18 cellular contexts compared by ENCODE assay signal in genomic region chr17:744937-745336, GRCh38. TPM values are rescaled to one million over a fixed set of nuclear protein-coding genes. Genes with fewer than 3 reads are reported as not detected.
A peak's percentile ranks its signal among the peaks of the same experiment; 100 is the strongest.
DNase-seq lines count a peak whose midpoint lies in the region; ATAC-seq and TF ChIP-seq lines count a peak whose summit lies in the region.
"Had no signal": no experiment of that assay in that cellular context is flagged by ENCODE, and none has a peak within 500 bp of the region (broad histone marks: within the 10 kb centered on the region; RNA-seq: fewer than 3 reads in every experiment).

No MANE protein-coding gene starts in this region.

- TF ChIP-seq CTCF in HEK293 (tag by site-specific recombination; IDR thresholded peaks at IDR 0.05) (no peak), RWPE1 (conservative IDR thresholded peaks at IDR 0.05; ENCODE audit: low read depth) (no peak)

- no peak overlapping the region for H3K4me3 Mint-ChIP-seq in stimulated activated effector memory CD8-positive, alpha-beta T cell treated with anti-CD3 and anti-CD28 coated beads, Interleukin-12 subunit alpha, Interleukin-12 subunit beta, amount 100 ng/mL, for 72 hours
- H3K4me3 Mint-ChIP-seq: CD4-positive, CD25-positive, alpha-beta regulatory T cell; CD8-positive, alpha-beta memory T cell had no signal

- H3K36me3 ChIP-seq in HEK293 (ENCODE audit: control insufficient read depth in 2 of 2, insufficient read depth in 1 of 2, low read length in 2 of 2), result peaks cover 26 to 97% of the 10 kb centered on the region in 2 experiments

- no peak overlapping the region for H3K4me3 ChIP-seq in HEK293 (ENCODE audit: low read depth, low read length)

- ATAC-seq in left lobe of liver (peak; percentile 71), HG03108 (IDR thresholded peaks at IDR 0.05; ENCODE audit: unreplicated experiment) (no peak), HG02798 (IDR thresholded peaks at IDR 0.05; ENCODE audit: poor library complexity, unreplicated experiment) (no peak)
- no peak for ATAC-seq in stimulated activated effector memory CD8-positive, alpha-beta T cell treated with anti-CD3 and anti-CD28 coated beads, Interleukin-12 subunit alpha, Interleukin-12 subunit beta, amount 100 ng/mL, for 72 hours

- CTCF ChIA-PET in HEK293 (lab: Yijun Ruan, JAX) (no interaction called here), RWPE1 (lab: Yijun Ruan, JAX) (no interaction called here)

- H3K4me1 ChIP-seq in HEK293 (ENCODE audit: control insufficient read depth, insufficient read depth, low read length), result no peaks in the 10 kb centered on the region
- H3K4me1 ChIP-seq: BE2C had no signal

- DNase-seq in RWPE1 (ENCODE audit: low spot score) (no peak), left lobe of liver (ENCODE audit: low spot score) (no peak), Kasumi-1 (lab: John Stamatoyannopoulos, UW) (no peak)
- no peak for DNase-seq in stimulated activated effector memory CD8-positive, alpha-beta T cell treated with anti-CD3 and anti-CD28 coated beads, Interleukin-12 subunit alpha, Interleukin-12 subunit beta, amount 100 ng/mL, for 72 hours (ENCODE audit: low spot score in 2 of 2)
- DNase-seq: ACHN; BE2C; C1 segment of cervical spinal cord; CD4-positive, CD25-positive, alpha-beta regulatory T cell; CD8-positive, alpha-beta memory T cell; COR-L47; DMS 273 treated with DMSO at 0.1 percent for 48 hours; GDM1; GOT3; H7 had no signal

- H3K36me3 Mint-ChIP-seq in stimulated activated effector memory CD8-positive, alpha-beta T cell treated with anti-CD3 and anti-CD28 coated beads, Interleukin-12 subunit alpha, Interleukin-12 subunit beta, amount 100 ng/mL, for 72 hours, result peaks cover 87% of the 10 kb centered on the region

- H3K27ac ChIP-seq in HEK293 (ENCODE audit: extremely low read depth, low read depth, low read length), result 0 out of 2 replicates have a peak overlapping the region, but pooled peaks have one; percentile 17
- H3K27ac ChIP-seq in RWPE1, result peak overlapping the region; percentile 8
- H3K27ac ChIP-seq: KMS-11 had no signal

- no peaks in the 10 kb centered on the region for H3K9me3 ChIP-seq in HEK293 (ENCODE audit: control insufficient read depth, insufficient read depth, low read depth, low read length)
- H3K9me3 ChIP-seq: BE2C had no signal

- H3K4me1 Mint-ChIP-seq in stimulated activated effector memory CD8-positive, alpha-beta T cell treated with anti-CD3 and anti-CD28 coated beads, Interleukin-12 subunit alpha, Interleukin-12 subunit beta, amount 100 ng/mL, for 72 hours, result peaks cover 25% of the 10 kb centered on the region

- no peaks in the 10 kb centered on the region for H3K9me3 Mint-ChIP-seq in stimulated activated effector memory CD8-positive, alpha-beta T cell treated with anti-CD3 and anti-CD28 coated beads, Interleukin-12 subunit alpha, Interleukin-12 subunit beta, amount 100 ng/mL, for 72 hours
- H3K9me3 Mint-ChIP-seq: CD4-positive, CD25-positive, alpha-beta regulatory T cell; CD8-positive, alpha-beta memory T cell had no signal

- H3K27ac Mint-ChIP-seq in stimulated activated effector memory CD8-positive, alpha-beta T cell treated with anti-CD3 and anti-CD28 coated beads, Interleukin-12 subunit alpha, Interleukin-12 subunit beta, amount 100 ng/mL, for 72 hours, result peak overlapping the region; percentile 43

- POLR2A ChIA-PET in HEK293 (lab: Yijun Ruan, JAX), result interaction anchor here (0.6 to 1.5 kb wide), 2 partner anchors 10 to 284 kb away, joined by 3 to 4 read pairs; no protein-coding TSS in a partner anchor
- POLR2A ChIA-PET in RWPE1 (lab: Yijun Ruan, JAX; ENCODE audit: low non-redundant PET), result no interaction called here

TF ChIP-seq in HEK293, 187 proteins besides CTCF, POLR2A, EP300 and RAD21:
- TF ChIP-seq ZNF600 (tag by site-specific recombination; IDR thresholded peaks at IDR 0.05) (peak; percentile 21; the same call in 1 of the 2 replicates), ZNF175 (tag by site-specific recombination; IDR thresholded peaks at IDR 0.05) (no peak)

RNA-seq across cellular contexts. Expression of gene GEMIN4, which starts 7.1 kb away (rescaled TPM):
- 7.4 TPM for total RNA-seq in left lobe of liver

RNA-seq across cellular contexts. Expression of gene TLCD3A, which starts 12.5 kb away (rescaled TPM):
- 0.50 TPM for total RNA-seq in left lobe of liver

RNA-seq across cellular contexts. Expression of gene VPS53, which starts 30.3 kb away (rescaled TPM):
- 25.5 TPM for total RNA-seq in left lobe of liver

RNA-seq across cellular contexts. Expression of gene GLOD4, which starts 37.1 kb away (rescaled TPM):
- total RNA-seq in left lobe of liver, result 35.4 TPM

RNA-seq across cellular contexts. Expression of gene MRM3, which starts 37.2 kb away (rescaled TPM):
- 13.3 TPM for total RNA-seq in left lobe of liver
